15 cellular contexts compared by ENCODE assay signal in genomic region chr12:5088586-5089264, GRCh38. TPM values are rescaled to one million over a fixed set of nuclear protein-coding genes. Genes with fewer than 3 reads are reported as not detected.
DNase-seq lines count a peak whose midpoint lies in the region; ATAC-seq and TF ChIP-seq lines count a peak whose summit lies in the region.
"Had no signal": no experiment of that assay in that cellular context is flagged by ENCODE, and none has a peak within 500 bp of the region (broad histone marks: within the 10 kb centered on the region; RNA-seq: fewer than 3 reads in every experiment).

No MANE protein-coding gene starts in this region.

- DNase-seq in EL (peak; percentile 88), LoVo (ENCODE audit: low spot score) (peak; percentile 75), choroid plexus epithelial cell (ENCODE audit: low read depth) (peak; percentile 12), myocyte (ENCODE audit: low read depth) (peak; percentile 47), NCI-H2171 treated with DMSO at 0.1 percent for 48 hours (lab: John Stamatoyannopoulos, UW) (no peak), HPDE6-E6E7 (ENCODE audit: extremely low spot score) (no peak)
- DNase-seq: activated naive CD8-positive, alpha-beta T cell treated with anti-CD3 and anti-CD28 coated beads, Interleukin-2, amount 10 ng/mL, durations not matched to agents 7 days and 5 days; effector CD8-positive, alpha-beta T cell; MM.1S; NCI-H345; Peyer's patch; retina; testis had no signal

- TF ChIP-seq CTCF in choroid plexus epithelial cell (conservative IDR thresholded peaks at IDR 0.05; ENCODE audit: low read depth, low read length): no peak

- H3K4me3 ChIP-seq in choroid plexus epithelial cell (ENCODE audit: low read depth, low read length): no peak overlapping the region
- H3K4me3 ChIP-seq: Peyer's patch, testis had no signal

- no peak for ATAC-seq in GM19035 (IDR thresholded peaks at IDR 0.05; ENCODE audit: unreplicated experiment)
- no peak for ATAC-seq in HG03108 (IDR thresholded peaks at IDR 0.05; ENCODE audit: unreplicated experiment)

RNA-seq across cellular contexts. Expression of gene KCNA5, which starts 45.0 kb away (rescaled TPM):
- not detected in 2 replicates for total RNA-seq in myocyte
- polyA plus RNA-seq in myocyte (2012): not detected
- total RNA-seq: activated naive CD8-positive, alpha-beta T cell treated with anti-CD3 and anti-CD28 coated beads, Interleukin-2, amount 10 ng/mL, durations not matched to agents 7 days and 5 days had no signal

Comparison
In these comparisons a context has a peak if more than half of its experiments do, and no peak if none do; other contexts are left out.
1. DNase-seq: peak in EL (single experiment), LoVo (single experiment), choroid plexus epithelial cell (single experiment) and myocyte (single experiment); none in NCI-H2171 treated with DMSO at 0.1 percent for 48 hours (single experiment) and HPDE6-E6E7 (single experiment).